9 cellular contexts compared by ENCODE assay signal in the genomic region with DNA sequence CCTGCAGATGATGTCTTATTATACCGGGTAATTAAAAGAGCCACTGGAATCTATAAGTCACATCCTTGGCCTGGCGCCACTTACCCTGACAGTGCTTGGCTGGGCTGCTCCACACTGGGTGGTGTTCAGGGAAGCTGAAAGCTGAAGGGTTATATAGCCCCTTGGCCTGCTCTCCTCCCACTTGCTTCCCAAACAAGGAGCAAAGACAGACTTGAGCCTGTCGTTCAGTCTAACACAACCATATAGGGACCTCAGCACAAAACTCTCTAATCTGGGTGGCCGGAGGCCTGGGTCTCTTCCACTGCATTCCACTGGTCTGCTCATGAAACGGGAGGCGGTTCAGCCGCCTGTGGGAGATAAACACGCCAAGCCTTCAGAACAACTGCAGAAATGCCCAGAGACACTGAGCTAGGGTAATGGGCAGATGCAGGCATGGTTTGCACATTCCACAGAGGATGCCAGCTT. TPM values are rescaled to one million over a fixed set of nuclear protein-coding genes. Genes with fewer than 3 reads are reported as not detected.
DNase-seq lines count a peak whose midpoint lies in the region; ATAC-seq and TF ChIP-seq lines count a peak whose summit lies in the region.
"Had no signal": no experiment of that assay in that cellular context is flagged by ENCODE, and none has a peak within 500 bp of the region (broad histone marks: within the 10 kb centered on the region; RNA-seq: fewer than 3 reads in every experiment).

A gene (minus strand): TSS at position 127 of the 465 bp plus-strand sequence. CDS start 3,843 bp downstream, outside the sequence.

- H3K27ac ChIP-seq in left lung (peak within 1 kb of the TSS; percentile 25 to 67), subcutaneous abdominal adipose tissue (ENCODE audit: low read depth, low read length) (peak within 1 kb of the TSS; percentile 13)

- H3K9me3 ChIP-seq in left lung (no peaks in the 10 kb centered on the region), subcutaneous abdominal adipose tissue (ENCODE audit: control insufficient read depth in 5 of 5, low read length in 5 of 5) (no peaks in the 10 kb centered on the region)

- DNase-seq in Jurkat, Clone E6-1 (ENCODE audit: low read depth, low spot score), result no peak
- DNase-seq in cerebellum (ENCODE audit: low spot score), result no peak
- peak in 1 of 2 donors; percentile 54 for DNase-seq in left lung
- no peak for DNase-seq in posterior cingulate gyrus
- no peak for DNase-seq in COLO668 (lab: John Stamatoyannopoulos, UW; ENCODE audit: unreplicated experiment)
- DNase-seq in ecto neural progenitor cell (ENCODE audit: low spot score), result no peak
- DNase-seq: activated CD8-positive, alpha-beta memory T cell treated with anti-CD3 and anti-CD28 coated beads, Interleukin-2, amount 50 U/mL, for 4 hours had no signal

- H3K9ac ChIP-seq in subcutaneous abdominal adipose tissue (ENCODE audit: low read length in 5 of 5), result no peak within 1 kb of the TSS

- ATAC-seq in left lung, result peak; percentile 51
- no peak for ATAC-seq in GM21825 (IDR thresholded peaks at IDR 0.05; ENCODE audit: unreplicated experiment)

- intact Hi-C loops in left lung (cut with DNase I) (no loop called here), posterior cingulate gyrus (cut with DNase I) (no loop called here)

- H3K4me1 ChIP-seq in left lung (peaks cover 0 to 3% of the 10 kb centered on the region in 2 donors), subcutaneous abdominal adipose tissue (ENCODE audit: control insufficient read depth in 5 of 5, insufficient read depth in 5 of 5, low read length in 5 of 5) (peaks cover 0 to 31% (median 18%) of the 10 kb centered on the region in 5 donors)

- H3K27me3 ChIP-seq in left lung (no peaks in the 10 kb centered on the region), subcutaneous abdominal adipose tissue (ENCODE audit: control insufficient read depth in 5 of 5, insufficient read depth in 4 of 5, low read length in 5 of 5) (no peaks in the 10 kb centered on the region)

- no peak for TF ChIP-seq CTCF in left lung (IDR thresholded peaks at IDR 0.05)

- H3K36me3 ChIP-seq in left lung (no peaks in the 10 kb centered on the region), subcutaneous abdominal adipose tissue (ENCODE audit: control insufficient read depth in 5 of 5, insufficient read depth in 5 of 5, low read length in 5 of 5) (no peaks in the 10 kb centered on the region)

- peak within 1 kb of the TSS; percentile 20 for H3K4me3 ChIP-seq in Jurkat, Clone E6-1 (ENCODE audit: low read length)
- H3K4me3 ChIP-seq in left lung (peak within 1 kb of the TSS; percentile 1 to 2), subcutaneous abdominal adipose tissue (ENCODE audit: low read depth in 1 of 5, low read length in 5 of 5) (peak within 1 kb of the TSS; percentile 21 to 46 (median 32))

RNA-seq across cellular contexts. Expression of the gene that starts here (rescaled TPM):
- polyA plus RNA-seq in Jurkat, Clone E6-1 (2012; ENCODE audit: insufficient read depth, insufficient read length), result 4.3 TPM
- total RNA-seq in cerebellum, result 13.2 TPM
- total RNA-seq in left lung, result 100 to 1,000 TPM; 472 to 558 TPM

Comparison
In these comparisons a context has a peak if more than half of its experiments do, and no peak if none do; other contexts are left out.
1. RNA of the gene that starts here (total RNA-seq): 472 to 558 TPM in left lung; 13.2 TPM in cerebellum (single experiment); every median in the first group is over 10 times any median in the second.
2. Peak in every context shown above with its lines, with median percentiles within 50 percentile points of each other: H3K4me3 ChIP-seq.